In genomic region chr2:104852161-104852689, GRCh38 we compare ENCODE assay signal across 8 cellular contexts. TPM values are rescaled to one million over a fixed set of nuclear protein-coding genes. Genes with fewer than 3 reads are reported as not detected.
A peak's percentile ranks its signal among the peaks of the same experiment; 100 is the strongest.
DNase-seq lines count a peak whose midpoint lies in the region; ATAC-seq and TF ChIP-seq lines count a peak whose summit lies in the region.

No MANE protein-coding gene starts in this region.

- H3K9me3 ChIP-seq in SK-N-MC (ENCODE audit: low read depth, low read length) = no peaks in the 10 kb centered on the region
- H3K9me3 ChIP-seq in right atrium auricular region = no peaks in the 10 kb centered on the region

- DNase-seq in DMS53 (lab: John Stamatoyannopoulos, UW) = peak; percentile 62
- no peak for DNase-seq in DMS53 treated with DMSO at 0.1 percent for 48 hours (lab: John Stamatoyannopoulos, UW; ENCODE audit: unreplicated experiment)
- DNase-seq in SK-N-MC (ENCODE audit: low read depth, low spot score) = no peak
- no peak for DNase-seq in right atrium auricular region (ENCODE audit: low spot score)
- DNase-seq in activated CD4-positive, alpha-beta T cell treated with anti-CD3 and anti-CD28 coated beads for 48 hours = no peak

- H3K4me1 ChIP-seq in right atrium auricular region = peaks cover 0 to 43% of the 10 kb centered on the region in 2 donors

- no peak overlapping the region for H3K9ac ChIP-seq in SK-N-MC (ENCODE audit: insufficient read length)

- peaks cover 51 to 56% of the 10 kb centered on the region in 2 donors for H3K27me3 ChIP-seq in right atrium auricular region

- H3K36me3 ChIP-seq in SK-N-MC (ENCODE audit: insufficient read depth, low read length) (no peaks in the 10 kb centered on the region), right atrium auricular region (no peaks in the 10 kb centered on the region)

- H3K27ac ChIP-seq in SK-N-MC (no peak overlapping the region), right atrium auricular region (no peak overlapping the region), skin epidermis (peak overlapping the region in 5 of 21 experiments; percentile 45 to 71 (median 51))

- peak overlapping the region; percentile 81 for H3K4me3 ChIP-seq in SK-N-MC
- peak overlapping the region; percentile 17 to 43 for H3K4me3 ChIP-seq in right atrium auricular region
- peak overlapping the region; percentile 16 to 49 (median 25) for H3K4me3 ChIP-seq in skin epidermis

- ATAC-seq in HG02884 (IDR thresholded peaks at IDR 0.05; ENCODE audit: unreplicated experiment) = no peak
- no peak for ATAC-seq in GM21737 (IDR thresholded peaks at IDR 0.05; ENCODE audit: unreplicated experiment)

- TF ChIP-seq CTCF in right atrium auricular region (IDR thresholded peaks at IDR 0.05) = no peak

RNA-seq across cellular contexts. Expression of gene POU3F3, which starts 1.7 kb away (rescaled TPM):
- under 1 TPM in 1 of 2 donors, not detected in 1; 0.79 TPM for total RNA-seq in right atrium auricular region

Comparison
In these comparisons a context has a peak if more than half of its experiments do, and no peak if none do; other contexts are left out.
1. H3K4me3 ChIP-seq: peak in every context shown above with its lines; median percentile 81 in SK-N-MC; 30 in right atrium auricular region; 25 in skin epidermis.